ENCODE assay signal across 1 cellular context in the genomic region with DNA sequence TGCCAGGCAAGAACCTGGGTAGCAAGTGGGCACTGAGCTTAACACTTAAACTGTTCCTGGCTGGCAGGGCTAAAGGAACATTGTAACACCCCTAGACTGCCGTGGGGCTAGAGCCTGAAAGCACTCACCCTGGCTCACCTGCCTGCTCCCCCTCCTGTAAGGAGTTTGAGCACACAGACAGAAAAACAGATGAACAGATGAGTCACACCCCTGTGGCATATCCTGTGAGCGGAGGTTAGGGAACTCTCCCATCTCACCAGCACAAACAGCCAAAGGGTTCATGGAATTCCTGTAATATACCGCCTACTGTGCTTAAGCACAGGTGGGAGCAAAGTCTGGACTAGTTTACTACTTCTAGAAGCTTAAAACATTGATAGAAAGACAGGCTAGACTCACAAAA.
TF ChIP-seq lines count a peak whose summit lies in the region.

No MANE protein-coding gene starts in this region.

TF ChIP-seq in H1, 55 proteins besides CTCF, POLR2A, EP300 and RAD21:
- TF ChIP-seq JUND (IDR thresholded peaks at IDR 0.05; ENCODE audit: low read length) (peak; percentile 55; the same call in 1 of the 2 replicates), POLR2AphosphoS5 (IDR thresholded peaks at IDR 0.05; ENCODE audit: low read depth, low read length) (no peak)
